25 cellular contexts compared by ENCODE assay signal in the genomic region with DNA sequence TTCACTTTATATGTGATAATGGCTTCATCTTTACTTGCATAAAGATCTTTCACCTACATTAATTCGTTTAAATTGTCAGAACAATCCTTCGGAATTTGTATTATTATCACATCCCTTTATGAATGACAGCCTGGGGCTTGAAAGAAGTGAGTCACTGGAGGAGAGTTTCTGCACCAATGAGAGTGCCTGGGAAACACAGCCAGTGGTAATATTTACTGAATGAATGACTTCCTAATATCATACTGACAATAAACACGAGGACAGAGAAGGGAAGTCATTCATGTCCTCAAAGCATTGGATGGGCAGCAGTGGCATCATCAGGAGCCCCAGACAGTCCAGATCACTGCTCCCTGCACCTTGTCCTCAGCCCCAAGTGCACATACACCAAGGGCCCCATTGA. TPM values are rescaled to one million over a fixed set of nuclear protein-coding genes. Genes with fewer than 3 reads are reported as not detected.
DNase-seq lines count a peak whose midpoint lies in the region; ATAC-seq and TF ChIP-seq lines count a peak whose summit lies in the region.
"Had no signal": no experiment of that assay in that cellular context is flagged by ENCODE, and none has a peak within 500 bp of the region (broad histone marks: within the 10 kb centered on the region; RNA-seq: fewer than 3 reads in every experiment).

No MANE protein-coding gene starts in this region.

- TF ChIP-seq POLR2A in breast epithelium (IDR thresholded peaks at IDR 0.05), result no peak

- H3K4me1 ChIP-seq in breast epithelium (no peaks in the 10 kb centered on the region), RWPE2 (ENCODE audit: insufficient read depth, poor library complexity, severe bottlenecking) (no peaks in the 10 kb centered on the region), ascending aorta (no peaks in the 10 kb centered on the region)
- H3K4me1 ChIP-seq: BE2C had no signal

- H3K9me3 ChIP-seq in breast epithelium (no peaks in the 10 kb centered on the region), RWPE2 (ENCODE audit: severe bottlenecking) (no peaks in the 10 kb centered on the region), ascending aorta (no peaks in the 10 kb centered on the region)
- H3K9me3 ChIP-seq: BE2C had no signal

- H3K9me3 Mint-ChIP-seq in MCF 10A (ENCODE audit: unreplicated experiment), result no peaks in the 10 kb centered on the region
- H3K9me3 Mint-ChIP-seq: CD8-positive, alpha-beta memory T cell had no signal

- DNase-seq in MCF 10A (ENCODE audit: unreplicated experiment) (peak; percentile 45), breast epithelium (ENCODE audit: low spot score in 2 of 2) (no peak), RWPE2 (ENCODE audit: low spot score) (no peak), kidney tubule cell (ENCODE audit: low spot score) (peak; percentile 9), ascending aorta (ENCODE audit: low spot score in 2 of 2) (no peak), dorsolateral prefrontal cortex (no peak), Kasumi-1 (lab: John Stamatoyannopoulos, UW) (no peak)
- DNase-seq: 8988T; ACHN; BE2C; Calu3; CD8-positive, alpha-beta memory T cell; GOT3; MV-4-11; NCI-H1105; NCI-H1436 treated with DMSO at 0.1 percent for 48 hours; NCI-H187 treated with DMSO at 0.1 percent for 48 hours; NCI-H526; NCI-H82; SIG-M5 had no signal

- H3K27ac ChIP-seq in breast epithelium (no peak overlapping the region), RWPE2 (ENCODE audit: poor library complexity, severe bottlenecking) (no peak overlapping the region), ascending aorta (no peak overlapping the region), dorsolateral prefrontal cortex (no peak overlapping the region)
- H3K27ac ChIP-seq: SK-N-MC had no signal

- no peaks in the 10 kb centered on the region for H3K27me3 Mint-ChIP-seq in MCF 10A (ENCODE audit: insufficient read depth, unreplicated experiment)

- no peaks in the 10 kb centered on the region for H3K4me1 Mint-ChIP-seq in MCF 10A (ENCODE audit: insufficient read depth, unreplicated experiment)
- H3K4me1 Mint-ChIP-seq: CD14-positive monocyte; CD8-positive, alpha-beta memory T cell had no signal

- no TSS peak for BruUV-seq in MCF 10A (replicated peaks; lab: Mats Ljungman, UMichigan)

- intact Hi-C loops in MCF 10A (cut with micrococcal nuclease), result no loop called here
- intact Hi-C loops in breast epithelium (cut with DNase I; ENCODE audit: low total_unique reads), result no loop called here
- intact Hi-C loops in ascending aorta (cut with DNase I), result no loop called here
- intact Hi-C loops in dorsolateral prefrontal cortex (cut with DNase I), result no loop called here

- H3K4me3 Mint-ChIP-seq in MCF 10A (ENCODE audit: unreplicated experiment), result no peak overlapping the region
- H3K4me3 Mint-ChIP-seq: CD14-positive monocyte; CD8-positive, alpha-beta memory T cell had no signal

- H3K36me3 Mint-ChIP-seq in MCF 10A (ENCODE audit: insufficient read depth, unreplicated experiment), result no peaks in the 10 kb centered on the region
- H3K36me3 Mint-ChIP-seq: CD14-positive monocyte; CD8-positive, alpha-beta memory T cell had no signal

- H3K27me3 ChIP-seq in breast epithelium, result no peaks in the 10 kb centered on the region
- no peaks in the 10 kb centered on the region for H3K27me3 ChIP-seq in RWPE2 (ENCODE audit: insufficient read depth, poor library complexity, severe bottlenecking)
- no peaks in the 10 kb centered on the region for H3K27me3 ChIP-seq in ascending aorta
- no peaks in the 10 kb centered on the region for H3K27me3 ChIP-seq in dorsolateral prefrontal cortex
- H3K27me3 ChIP-seq: BE2C had no signal

- TF ChIP-seq CTCF in MCF 10A (IDR thresholded peaks at IDR 0.05; ENCODE audit: unreplicated experiment), result no peak
- no peak for TF ChIP-seq CTCF in breast epithelium (IDR thresholded peaks at IDR 0.05)
- no peak for TF ChIP-seq CTCF in RWPE2 (IDR thresholded peaks at IDR 0.05; ENCODE audit: poor library complexity, severe bottlenecking)
- no peak for TF ChIP-seq CTCF in ascending aorta (IDR thresholded peaks at IDR 0.05)
- TF ChIP-seq CTCF in dorsolateral prefrontal cortex (IDR thresholded peaks at IDR 0.05 in 54 of 56, conservative IDR thresholded peaks at IDR 0.05 in 2 of 56; ENCODE audit: low read depth in 1 of 56, partially characterized antibody in 56 of 56), result no peak

- H3K36me3 ChIP-seq in breast epithelium, result no peaks in the 10 kb centered on the region
- no peaks in the 10 kb centered on the region for H3K36me3 ChIP-seq in RWPE2 (ENCODE audit: low read depth)
- H3K36me3 ChIP-seq in ascending aorta, result no peaks in the 10 kb centered on the region
- H3K36me3 ChIP-seq: BE2C had no signal

- CTCF ChIA-PET in MCF 10A (lab: Yijun Ruan, JAX), result no interaction called here

- H3K27ac Mint-ChIP-seq in MCF 10A (ENCODE audit: low read depth, unreplicated experiment), result no peak overlapping the region
- H3K27ac Mint-ChIP-seq: CD14-positive monocyte; CD8-positive, alpha-beta memory T cell had no signal

- H3K4me3 ChIP-seq in breast epithelium, result no peak overlapping the region
- H3K4me3 ChIP-seq in RWPE2 (ENCODE audit: severe bottlenecking), result no peak overlapping the region
- no peak overlapping the region for H3K4me3 ChIP-seq in ascending aorta
- no peak overlapping the region for H3K4me3 ChIP-seq in dorsolateral prefrontal cortex
- H3K4me3 ChIP-seq: SK-N-MC had no signal

- POLR2A ChIA-PET in MCF 10A (lab: Yijun Ruan, JAX), result no interaction called here

- peak; percentile 23; the same call in 1 of the 3 replicates for ATAC-seq in RWPE2 (ENCODE audit: low read depth)
- ATAC-seq in GM19035 (IDR thresholded peaks at IDR 0.05; ENCODE audit: unreplicated experiment), result no peak
- ATAC-seq: Panc1 had no signal

RNA-seq across cellular contexts. Expression of a gene that starts 40.7 kb away (rescaled TPM):
- total RNA-seq in MCF 10A (2022) (2.8 and 3.3 TPM in 2 replicates), breast epithelium (100 to 1,000 TPM in 1 of 3 donors, 10 to 100 TPM in 1, 1 to 10 TPM in 1; 8.0 to 207 (median 54.4) TPM), ascending aorta (4.5 TPM), dorsolateral prefrontal cortex (100 to 1,000 TPM in 71 of 120 experiments, 10 to 100 TPM in 49; 62.1 to 245 (median 107) TPM)
- total RNA-seq: G401 had no signal

Comparison
In these comparisons a context has a peak if more than half of its experiments do, and no peak if none do; other contexts are left out.
1. DNase-seq: peak in MCF 10A (single experiment) and kidney tubule cell (single experiment); none in breast epithelium (0 of 2), RWPE2 (single experiment), ascending aorta (0 of 2), dorsolateral prefrontal cortex (0 of 10) and Kasumi-1 (0 of 2).